In the genomic region with DNA sequence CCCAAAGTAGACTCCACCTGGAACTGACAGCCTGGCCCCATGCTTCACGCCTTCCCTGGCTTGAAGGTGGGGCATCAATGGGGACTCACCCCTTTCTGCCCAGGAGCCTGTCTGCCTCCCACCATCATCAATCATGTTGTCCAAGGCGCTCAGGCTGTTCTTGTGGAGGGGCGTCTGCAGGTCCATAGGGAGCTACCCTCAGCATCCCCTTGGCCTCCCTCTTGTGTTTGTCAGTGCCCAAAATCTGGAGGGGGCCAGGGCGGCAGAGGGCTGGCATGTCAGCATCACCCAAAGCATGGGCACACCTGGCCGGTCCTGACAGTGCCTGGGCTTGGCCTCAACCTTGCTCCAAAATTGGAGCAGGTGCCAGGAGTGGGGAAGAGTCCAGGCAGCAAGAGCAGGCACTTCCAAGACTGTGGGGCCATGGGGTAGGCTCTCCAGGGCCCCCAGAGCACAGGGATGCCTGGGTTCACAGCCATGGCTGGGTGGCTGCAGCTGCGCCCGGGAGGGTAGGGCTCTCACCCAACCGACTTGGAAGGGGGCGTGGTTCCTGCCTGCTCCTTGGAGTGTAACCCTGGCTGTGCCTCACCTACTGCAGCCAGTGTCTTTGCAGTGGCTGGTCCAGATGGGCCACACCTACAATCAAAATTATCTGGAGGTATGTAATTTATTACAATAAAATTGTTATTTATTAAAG, we compare ENCODE assay signal across 33 cellular contexts.
"Had no signal": no experiment of that assay in that cellular context is flagged by ENCODE, and none has a peak within 500 bp of the region (broad histone marks: within the 10 kb centered on the region; RNA-seq: fewer than 3 reads in every experiment).

No MANE protein-coding gene starts in this region.

- H3K4me3 ChIP-seq: adrenal gland, body of pancreas, breast epithelium, MG63, SJSA1 had no signal

- H3K9me3 ChIP-seq: adrenal gland, body of pancreas, breast epithelium, MG63, SJSA1, SK-N-SH had no signal

- H3K36me3 Mint-ChIP-seq: activated CD4-positive, alpha-beta memory T cell treated with anti-CD3 and anti-CD28 coated beads for 36 hours; activated naive CD4-positive, alpha-beta T cell treated with anti-CD3 and anti-CD28 coated beads, Interleukin-2, amount 50 U/mL, for 72 hours; T-cell had no signal

- H3K4me3 Mint-ChIP-seq: activated CD4-positive, alpha-beta memory T cell treated with anti-CD3 and anti-CD28 coated beads for 36 hours; activated CD4-positive, alpha-beta T cell treated with anti-CD3 and anti-CD28 coated beads for 36 hours; activated CD4-positive, alpha-beta T cell treated with anti-CD3 and anti-CD28 coated beads, Interleukin-2, amount 10 ng/mL, durations not matched to agents 7 days and 5 days; activated naive CD4-positive, alpha-beta T cell treated with anti-CD3 and anti-CD28 coated beads for 36 hours; activated T-cell treated with anti-CD3 and anti-CD28 coated beads, Interleukin-2, amount 50 U/mL, for 4 hours; activated T-helper 1 cell treated with anti-CD3 and anti-CD28 coated beads, Interleukin-12 subunit alpha, Interleukin-12 subunit beta, Interleukin-2, Interleukin-4 antibody, amounts not matched to agents 30 ng/mL and 10 ng/mL and 1 ng/mL, durations not matched to agents 14 hours and 24 hours and 36 hours; T-cell; T-helper 17 cell had no signal

- H3K4me2 ChIP-seq: SK-N-SH had no signal

- H3K4me1 ChIP-seq: adrenal gland, body of pancreas, breast epithelium, SJSA1 had no signal

- H3K4me1 Mint-ChIP-seq: activated CD4-positive, alpha-beta T cell treated with anti-CD3 and anti-CD28 coated beads for 36 hours; activated CD4-positive, alpha-beta T cell treated with anti-CD3 and anti-CD28 coated beads, Interleukin-2, amount 10 ng/mL, durations not matched to agents 7 days and 5 days; T-cell; T-helper 17 cell had no signal

- H3K9ac ChIP-seq: SK-N-SH had no signal

- ATAC-seq: activated CD4-positive, alpha-beta T cell treated with anti-CD3 and anti-CD28 coated beads for 36 hours; activated naive CD4-positive, alpha-beta T cell treated with anti-CD3 and anti-CD28 coated beads, Interleukin-2, amount 50 U/mL, for 72 hours; activated T-cell treated with anti-CD3 and anti-CD28 coated beads, Interleukin-2, amount 50 U/mL, for 4 hours; body of pancreas; Panc1; T-cell; T-helper 17 cell had no signal

- FAIRE-seq: astrocyte had no signal

- H3K27ac Mint-ChIP-seq: activated CD4-positive, alpha-beta memory T cell treated with anti-CD3 and anti-CD28 coated beads for 36 hours; activated CD4-positive, alpha-beta T cell treated with anti-CD3 and anti-CD28 coated beads for 36 hours; activated CD4-positive, alpha-beta T cell treated with anti-CD3 and anti-CD28 coated beads, Interleukin-2, amount 10 ng/mL, durations not matched to agents 7 days and 5 days; activated naive CD4-positive, alpha-beta T cell treated with anti-CD3 and anti-CD28 coated beads for 36 hours; activated naive CD4-positive, alpha-beta T cell treated with anti-CD3 and anti-CD28 coated beads, Interleukin-2, amount 50 U/mL, for 72 hours; activated T-helper 1 cell treated with anti-CD3 and anti-CD28 coated beads, Interleukin-12 subunit alpha, Interleukin-12 subunit beta, Interleukin-2, Interleukin-4 antibody, amounts not matched to agents 30 ng/mL and 10 ng/mL and 1 ng/mL, durations not matched to agents 14 hours and 24 hours and 36 hours; T-cell; T-helper 17 cell had no signal

- DNase-seq: activated CD4-positive, alpha-beta memory T cell treated with anti-CD3 and anti-CD28 coated beads for 36 hours; activated CD4-positive, alpha-beta T cell treated with anti-CD3 and anti-CD28 coated beads for 36 hours; activated CD4-positive, alpha-beta T cell treated with anti-CD3 and anti-CD28 coated beads, Interleukin-2, amount 10 ng/mL, durations not matched to agents 7 days and 5 days; activated CD4-positive, CD25-positive, alpha-beta regulatory T cell; activated CD8-positive, alpha-beta memory T cell treated with anti-CD3 and anti-CD28 coated beads, Interleukin-2, amount 50 U/mL, for 4 hours; activated gamma-delta T cell treated with Interleukin-2 at 50 U/mL for 16 hours; activated naive CD4-positive, alpha-beta T cell treated with anti-CD3 and anti-CD28 coated beads for 36 hours; activated T-cell treated with anti-CD3 and anti-CD28 coated beads for 4 hours; activated T-cell treated with anti-CD3 and anti-CD28 coated beads, Interleukin-2, amount 50 U/mL, for 4 hours; adrenal gland; body of pancreas; caudate nucleus; Kasumi-1; KG1; MG63; NCI-H1048; NCI-H1105 treated with DMSO at 0.1 percent for 48 hours; NCI-H1436; NCI-H1694 treated with DMSO at 0.1 percent for 48 hours; NCI-H2029; NCI-H345; NCI-H524 treated with DMSO at 0.1 percent for 48 hours; SHP77; SK-N-SH; T-cell; T-helper 17 cell; WERI-Rb-1 had no signal

- H3K27ac ChIP-seq: adrenal gland, body of pancreas, breast epithelium, SJSA1, WERI-Rb-1 had no signal

- H3K27me3 ChIP-seq: adrenal gland, body of pancreas, breast epithelium, MG63, SJSA1 had no signal

- H3K27me3 Mint-ChIP-seq: activated CD4-positive, alpha-beta memory T cell treated with anti-CD3 and anti-CD28 coated beads for 36 hours; activated CD4-positive, alpha-beta T cell treated with anti-CD3 and anti-CD28 coated beads for 36 hours; activated CD4-positive, alpha-beta T cell treated with anti-CD3 and anti-CD28 coated beads, Interleukin-2, amount 10 ng/mL, durations not matched to agents 7 days and 5 days; T-cell; T-helper 17 cell had no signal

- H3K9me3 Mint-ChIP-seq: activated naive CD4-positive, alpha-beta T cell treated with anti-CD3 and anti-CD28 coated beads for 36 hours had no signal

- H3K36me3 ChIP-seq: adrenal gland, breast epithelium, MG63, SJSA1, WERI-Rb-1 had no signal
